In genomic region chr10:59991661-59992060, GRCh38 we compare ENCODE assay signal across 8 cellular contexts.
DNase-seq lines count a peak whose midpoint lies in the region; ATAC-seq, FAIRE-seq and TF ChIP-seq lines count a peak whose summit lies in the region.

No MANE protein-coding gene starts in this region.

- TF ChIP-seq CTCF in PC-9 (conservative IDR thresholded peaks at IDR 0.05) (no peak), gastrocnemius medialis (IDR thresholded peaks at IDR 0.05 in 4 of 5, conservative IDR thresholded peaks at IDR 0.05 in 1 of 5) (no peak)

- peaks cover 9% of the 10 kb centered on the region; the same call in 1 of the 2 replicates for H3K9me2 ChIP-seq in PC-9 (ENCODE audit: insufficient read depth)

- peak; percentile 49 to 86 for ATAC-seq in gastrocnemius medialis

- BruUV-seq in PC-9 (replicated peaks; lab: Mats Ljungman, UMichigan), result TSS peak; percentile 71

- peak overlapping the region; percentile 79 for H2AFZ ChIP-seq in PC-9

- no peak for FAIRE-seq in H54 (lab: Jason Lieb, UNC)

- H3K4me2 ChIP-seq in PC-9, result peak overlapping the region; percentile 70

- intact Hi-C loops in PC-9 (cut with micrococcal nuclease; ENCODE audit: unreplicated experiment), result loop anchor here (1.0 kb wide), 3 partner anchors 19 to 83 kb away; no protein-coding TSS in a partner anchor
- intact Hi-C loops in gastrocnemius medialis (cut with DNase I; ENCODE audit: low total_unique reads), result no loop called here

- no peaks in the 10 kb centered on the region for H4K20me1 ChIP-seq in PC-9 (ENCODE audit: insufficient read depth)

- no peaks in the 10 kb centered on the region for H3K79me2 ChIP-seq in PC-9 (ENCODE audit: low read depth)

- H3K4me1 ChIP-seq in PC-9 (replicated peaks; ENCODE audit: insufficient read depth) (peaks cover 37% of the 10 kb centered on the region), gastrocnemius medialis (no peaks in the 10 kb centered on the region)

- H3F3A ChIP-seq in PC-9 (ENCODE audit: insufficient read depth, low read depth), result peaks cover 17% of the 10 kb centered on the region; the same call in 1 of the 2 replicates

- CTCF ChIA-PET in PC-9 (lab: Charles Lee), result interaction anchor here (0.6 to 1.3 kb wide), 3 partner anchors 46 to 127 kb away, joined by 3 to 4 read pairs (median 4); no protein-coding TSS in a partner anchor

- in situ Hi-C loops in gastrocnemius medialis (cut with MboI; ENCODE audit: low sequenced_read_pairs in 4 of 4), result no loop called here

- TF ChIP-seq POLR2A in gastrocnemius medialis (IDR thresholded peaks at IDR 0.05), result no peak
- no peak for TF ChIP-seq POLR2A in H54 (IDR thresholded peaks at IDR 0.05; ENCODE audit: low read depth, low read length)

- DNase-seq in NCI-H82 (lab: John Stamatoyannopoulos, UW) (peak; percentile 1), NCI-H82 treated with DMSO at 0.1 percent for 48 hours (lab: John Stamatoyannopoulos, UW; ENCODE audit: unreplicated experiment) (no peak), HT1080 (ENCODE audit: low read depth) (peak; percentile 76), PC-9 (peak; percentile 84 to 98), fibroblast of gingiva (ENCODE audit: low read depth) (peak; percentile 7), gastrocnemius medialis (no peak), H54 (ENCODE audit: insufficient read length, low spot score) (no peak), superior temporal gyrus (ENCODE audit: extremely low spot score) (no peak)

- H3K27me3 ChIP-seq in PC-9 (ENCODE audit: insufficient read depth, low read depth), result no peaks in the 10 kb centered on the region
- H3K27me3 ChIP-seq in gastrocnemius medialis, result no peaks in the 10 kb centered on the region

- no peaks in the 10 kb centered on the region for H3K36me3 ChIP-seq in PC-9 (ENCODE audit: low read depth)
- no peaks in the 10 kb centered on the region for H3K36me3 ChIP-seq in gastrocnemius medialis

- POLR2A ChIA-PET in PC-9 (lab: Charles Lee; ENCODE audit: unreplicated experiment), result interaction anchor here (0.5 to 1.1 kb wide), 5 partner anchors 9 to 1222 kb away, joined by 3 to 7 read pairs (median 4); partner anchors contain the start of gene CCDC6

- H3K9me3 ChIP-seq in PC-9 (ENCODE audit: insufficient read depth, low read depth), result peaks cover 8% of the 10 kb centered on the region; the same call in 1 of the 2 replicates
- H3K9me3 ChIP-seq in gastrocnemius medialis, result peaks cover 0 to 3% (median 0%) of the 10 kb centered on the region in 3 donors

- H3K27ac ChIP-seq in PC-9 (peak overlapping the region; percentile 91), gastrocnemius medialis (no peak overlapping the region)

- H3K4me3 ChIP-seq in PC-9, result peak overlapping the region; percentile 38; the same call in 1 of the 2 replicates
- H3K4me3 ChIP-seq in gastrocnemius medialis, result no peak overlapping the region

Comparison
In these comparisons a context has a peak if more than half of its experiments do, and no peak if none do; other contexts are left out.
1. DNase-seq: peak in NCI-H82 (single experiment), HT1080 (single experiment), PC-9 (2 of 2) and fibroblast of gingiva (single experiment); none in NCI-H82 treated with DMSO at 0.1 percent for 48 hours (single experiment), gastrocnemius medialis (0 of 2), H54 (single experiment) and superior temporal gyrus (single experiment).